Comparison of ENCODE assay signal across 19 cellular contexts in the genomic region with DNA sequence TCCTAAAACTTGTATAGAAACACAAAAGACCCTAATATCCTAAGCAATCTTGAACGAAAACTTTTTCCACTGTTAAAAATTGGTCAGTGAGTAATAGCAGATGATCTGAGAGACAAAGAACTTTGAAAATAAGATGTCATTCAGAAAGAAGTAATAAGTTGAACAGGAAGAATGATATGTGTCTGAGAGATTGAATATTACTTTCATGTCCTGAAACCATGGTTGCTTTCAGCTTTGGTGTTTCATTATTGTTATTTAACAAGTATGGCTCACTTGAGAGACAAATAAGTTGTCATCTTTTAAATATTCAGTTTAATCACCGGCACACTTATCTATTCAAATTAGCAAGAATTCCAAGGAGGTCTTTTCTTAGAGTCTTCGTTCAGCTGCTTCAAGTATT. TPM values are rescaled to one million over a fixed set of nuclear protein-coding genes. Genes with fewer than 3 reads are reported as not detected.
A peak's percentile ranks its signal among the peaks of the same experiment; 100 is the strongest.
DNase-seq lines count a peak whose midpoint lies in the region; ATAC-seq and TF ChIP-seq lines count a peak whose summit lies in the region.
"Had no signal": no experiment of that assay in that cellular context is flagged by ENCODE, and none has a peak within 500 bp of the region (broad histone marks: within the 10 kb centered on the region; RNA-seq: fewer than 3 reads in every experiment).

No MANE protein-coding gene starts in this region.

- RAD21 ChIA-PET in HCT116 (lab: Charles Lee; ENCODE audit: low non-redundant PET in 1 of 2, low total read pairs in 2 of 2, uncharacterized antibody in 2 of 2, unreplicated experiment in 2 of 2): no interaction called here

- no peaks in the 10 kb centered on the region for H3K9me2 ChIP-seq in HCT116 (ENCODE audit: insufficient read depth)

- H4K20me1 ChIP-seq in HCT116 (ENCODE audit: insufficient read depth): no peaks in the 10 kb centered on the region

- peak overlapping the region; percentile 54 for H3K4me2 ChIP-seq in HCT116 (ENCODE audit: low read length)
- H3K4me2 ChIP-seq: PC-9 had no signal

- no peak overlapping the region for H2AFZ ChIP-seq in HCT116 (ENCODE audit: low read depth, low read length, poor library complexity, severe bottlenecking)
- H2AFZ ChIP-seq: PC-9 had no signal

- no peak for DNase-seq in activated T-cell treated with anti-CD3 and anti-CD28 coated beads, Interleukin-2, amount 50 U/mL, for 4 hours
- no peak for DNase-seq in activated T-cell treated with anti-CD3 and anti-CD28 coated beads, Interleukin-2, amount 50 U/mL, for 1 hour
- DNase-seq in HCT116 (ENCODE audit: low read depth, low spot score): no peak
- DNase-seq in stimulated activated naive CD8-positive, alpha-beta T cell treated with anti-CD3 and anti-CD28 coated beads, Interleukin-15, Interleukin-2, amounts not matched to agents 100 U/mL and 50 U/mL, for 24 hours: no peak
- DNase-seq in thyroid gland: no peak
- no peak for DNase-seq in midbrain (lab: John Stamatoyannopoulos, UW)
- no peak for DNase-seq in head of caudate nucleus
- DNase-seq: DND-41; effector memory CD4-positive, alpha-beta T cell; esophagus squamous epithelium; KBM-7; NCI-H1694 treated with DMSO at 0.1 percent for 48 hours; NCI-H82; sigmoid colon; testis had no signal

- peaks cover 54% of the 10 kb centered on the region for H3K79me2 ChIP-seq in HCT116 (ENCODE audit: insufficient read depth, low read length)

- peak overlapping the region; percentile 60 for H3K9ac ChIP-seq in HCT116 (ENCODE audit: low read length)

- H3K27ac Mint-ChIP-seq in activated naive CD8-positive, alpha-beta T cell: peak overlapping the region; percentile 95
- H3K27ac Mint-ChIP-seq: nephron had no signal

- TF ChIP-seq RAD21 in HCT116 (IDR thresholded peaks at IDR 0.05; ENCODE audit: low read depth): no peak

- H3K27ac ChIP-seq in HCT116 (ENCODE audit: low read depth, low read length): peak overlapping the region; percentile 99
- H3K27ac ChIP-seq in thyroid gland: no peak overlapping the region
- H3K27ac ChIP-seq: esophagus squamous epithelium, gastroesophageal sphincter, sigmoid colon, testis had no signal

- no peaks in the 10 kb centered on the region for H3K27me3 Mint-ChIP-seq in activated T-cell treated with anti-CD3 and anti-CD28 coated beads, Interleukin-2, amount 50 U/mL, for 4 hours (ENCODE audit: low read depth)
- H3K27me3 Mint-ChIP-seq in activated naive CD8-positive, alpha-beta T cell: no peaks in the 10 kb centered on the region

- peak overlapping the region; percentile 55 for H3K4me3 Mint-ChIP-seq in activated T-cell treated with anti-CD3 and anti-CD28 coated beads, Interleukin-2, amount 50 U/mL, for 4 hours
- H3K4me3 Mint-ChIP-seq in activated naive CD8-positive, alpha-beta T cell: peak overlapping the region; percentile 71
- H3K4me3 Mint-ChIP-seq: nephron had no signal

- H3K27me3 ChIP-seq in HCT116 (ENCODE audit: insufficient read depth, low read length) (no peaks in the 10 kb centered on the region), thyroid gland (no peaks in the 10 kb centered on the region)
- H3K27me3 ChIP-seq: esophagus squamous epithelium, gastroesophageal sphincter, sigmoid colon, testis had no signal

- TF ChIP-seq CTCF in HCT116 (IDR thresholded peaks at IDR 0.05 in 2 of 3, conservative IDR thresholded peaks at IDR 0.05 in 1 of 3; ENCODE audit: borderline replicate concordance in 1 of 3, insufficient read depth in 1 of 3, low read depth in 2 of 3, low read length in 2 of 3) (no peak), thyroid gland (IDR thresholded peaks at IDR 0.05) (no peak)

- H3K9me3 ChIP-seq in HCT116 (ENCODE audit: control insufficient read depth in 1 of 2, insufficient read depth in 1 of 2, low read depth in 1 of 2, low read length in 2 of 2) (no peaks in the 10 kb centered on the region), thyroid gland (no peaks in the 10 kb centered on the region)
- H3K9me3 ChIP-seq: esophagus squamous epithelium, gastroesophageal sphincter, sigmoid colon, testis had no signal

- TF ChIP-seq POLR2A in HCT116 (IDR thresholded peaks at IDR 0.05; ENCODE audit: borderline replicate concordance, extremely low read depth, insufficient read depth, insufficient read length): no peak
- no peak for TF ChIP-seq POLR2A in thyroid gland (IDR thresholded peaks at IDR 0.05)

- H3K4me1 Mint-ChIP-seq in activated T-cell treated with anti-CD3 and anti-CD28 coated beads, Interleukin-2, amount 50 U/mL, for 4 hours (ENCODE audit: low read depth): peaks cover 85% of the 10 kb centered on the region
- H3K4me1 Mint-ChIP-seq in activated naive CD8-positive, alpha-beta T cell (ENCODE audit: low read depth): peaks cover 93% of the 10 kb centered on the region

- POLR2A ChIA-PET in HCT116 (lab: Charles Lee): interaction anchor here (0.9 to 1.5 kb wide), 4 partner anchors 9 to 418 kb away, joined by 3 to 13 read pairs (median 3); a partner anchor contains a TSS

- H3K36me3 ChIP-seq in HCT116 (ENCODE audit: control insufficient read depth in 1 of 2, insufficient read depth in 2 of 2, low read length in 2 of 2) (peaks cover 0 to 14% of the 10 kb centered on the region in 2 experiments; a peak in 1 of 4 replicates), thyroid gland (no peaks in the 10 kb centered on the region)
- H3K36me3 ChIP-seq: esophagus squamous epithelium, gastroesophageal sphincter, sigmoid colon had no signal

- H3K9me3 Mint-ChIP-seq in activated T-cell treated with anti-CD3 and anti-CD28 coated beads, Interleukin-2, amount 50 U/mL, for 4 hours: no peaks in the 10 kb centered on the region
- H3K9me3 Mint-ChIP-seq in activated naive CD8-positive, alpha-beta T cell (ENCODE audit: low read depth): peaks cover 3% of the 10 kb centered on the region
- H3K9me3 Mint-ChIP-seq: nephron had no signal

- 87 to 94% methylated on average over 3 of the region's 3 CpGs for whole genome bisulfite sequencing in thyroid gland, 2 donors

- CTCF ChIA-PET in HCT116 (lab: Charles Lee): no interaction called here

- peaks cover 35% of the 10 kb centered on the region for H3K36me3 Mint-ChIP-seq in activated T-cell treated with anti-CD3 and anti-CD28 coated beads, Interleukin-2, amount 50 U/mL, for 4 hours (ENCODE audit: insufficient read depth)
- H3K36me3 Mint-ChIP-seq in activated naive CD8-positive, alpha-beta T cell: peaks cover 34% of the 10 kb centered on the region

- BruUV-seq in HCT116 (replicated peaks; lab: Mats Ljungman, UMichigan): TSS peak; percentile 89

- intact Hi-C loops in HCT116 (cut with micrococcal nuclease) (loop anchor here (5.0 kb wide), 2 partner anchors 92 to 192 kb away; no protein-coding TSS in a partner anchor), thyroid gland (cut with DNase I) (no loop called here), head of caudate nucleus (cut with DNase I) (no loop called here)

- ATAC-seq in activated T-cell treated with anti-CD3 and anti-CD28 coated beads, Interleukin-2, amount 50 U/mL, for 4 hours: peak; percentile 47 to 55
- ATAC-seq in HCT116: no peak
- ATAC-seq in stimulated activated naive CD8-positive, alpha-beta T cell treated with anti-CD3 and anti-CD28 coated beads, Interleukin-15, Interleukin-2, amounts not matched to agents 100 U/mL and 50 U/mL, for 24 hours: peak; percentile 31
- ATAC-seq: gastroesophageal sphincter had no signal

- H3K4me1 ChIP-seq in HCT116 (ENCODE audit: control insufficient read depth in 1 of 2, insufficient read depth in 2 of 2, low read length in 2 of 2): peaks cover 53 to 80% of the 10 kb centered on the region in 2 experiments
- peaks cover 10 to 15% of the 10 kb centered on the region in 2 donors for H3K4me1 ChIP-seq in thyroid gland
- H3K4me1 ChIP-seq: gastroesophageal sphincter, testis had no signal

- no peak overlapping the region for H3K4me3 ChIP-seq in HCT116 (replicated peaks in 1 of 2; ENCODE audit: low read depth in 1 of 2, low read length in 2 of 2)
- no peak overlapping the region for H3K4me3 ChIP-seq in thyroid gland (replicated peaks in 1 of 3)
- H3K4me3 ChIP-seq: esophagus squamous epithelium, gastroesophageal sphincter, PC-9, sigmoid colon, testis had no signal

TF ChIP-seq in HCT116, 20 proteins besides CTCF, POLR2A, EP300 and RAD21 (continues in another document):
- TF ChIP-seq CEBPB (IDR thresholded peaks at IDR 0.05; ENCODE audit: low read depth) (no peak), SIN3A (IDR thresholded peaks at IDR 0.05; ENCODE audit: low read depth) (no peak), EZH2phosphoT487 (IDR thresholded peaks at IDR 0.05; ENCODE audit: borderline replicate concordance) (no peak), ELF1 (IDR thresholded peaks at IDR 0.05; ENCODE audit: borderline replicate concordance, low read depth) (no peak), SRF (IDR thresholded peaks at IDR 0.05; ENCODE audit: low read depth) (no peak)
- TF ChIP-seq, protein P1, sequence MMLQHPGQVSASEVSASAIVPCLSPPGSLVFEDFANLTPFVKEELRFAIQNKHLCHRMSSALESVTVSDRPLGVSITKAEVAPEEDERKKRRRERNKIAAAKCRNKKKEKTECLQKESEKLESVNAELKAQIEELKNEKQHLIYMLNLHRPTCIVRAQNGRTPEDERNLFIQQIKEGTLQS (IDR thresholded peaks at IDR 0.05): no peak
- TF ChIP-seq, protein P2, sequence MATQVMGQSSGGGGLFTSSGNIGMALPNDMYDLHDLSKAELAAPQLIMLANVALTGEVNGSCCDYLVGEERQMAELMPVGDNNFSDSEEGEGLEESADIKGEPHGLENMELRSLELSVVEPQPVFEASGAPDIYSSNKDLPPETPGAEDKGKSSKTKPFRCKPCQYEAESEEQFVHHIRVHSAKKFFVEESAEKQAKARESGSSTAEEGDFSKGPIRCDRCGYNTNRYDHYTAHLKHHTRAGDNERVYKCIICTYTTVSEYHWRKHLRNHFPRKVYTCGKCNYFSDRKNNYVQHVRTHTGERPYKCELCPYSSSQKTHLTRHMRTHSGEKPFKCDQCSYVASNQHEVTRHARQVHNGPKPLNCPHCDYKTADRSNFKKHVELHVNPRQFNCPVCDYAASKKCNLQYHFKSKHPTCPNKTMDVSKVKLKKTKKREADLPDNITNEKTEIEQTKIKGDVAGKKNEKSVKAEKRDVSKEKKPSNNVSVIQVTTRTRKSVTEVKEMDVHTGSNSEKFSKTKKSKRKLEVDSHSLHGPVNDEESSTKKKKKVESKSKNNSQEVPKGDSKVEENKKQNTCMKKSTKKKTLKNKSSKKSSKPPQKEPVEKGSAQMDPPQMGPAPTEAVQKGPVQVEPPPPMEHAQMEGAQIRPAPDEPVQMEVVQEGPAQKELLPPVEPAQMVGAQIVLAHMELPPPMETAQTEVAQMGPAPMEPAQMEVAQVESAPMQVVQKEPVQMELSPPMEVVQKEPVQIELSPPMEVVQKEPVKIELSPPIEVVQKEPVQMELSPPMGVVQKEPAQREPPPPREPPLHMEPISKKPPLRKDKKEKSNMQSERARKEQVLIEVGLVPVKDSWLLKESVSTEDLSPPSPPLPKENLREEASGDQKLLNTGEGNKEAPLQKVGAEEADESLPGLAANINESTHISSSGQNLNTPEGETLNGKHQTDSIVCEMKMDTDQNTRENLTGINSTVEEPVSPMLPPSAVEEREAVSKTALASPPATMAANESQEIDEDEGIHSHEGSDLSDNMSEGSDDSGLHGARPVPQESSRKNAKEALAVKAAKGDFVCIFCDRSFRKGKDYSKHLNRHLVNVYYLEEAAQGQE (IDR thresholded peaks at IDR 0.05; ENCODE audit: low read depth): no peak

RNA-seq across cellular contexts. Expression of a gene that starts 11.4 kb away (rescaled TPM):
- 10 to 100 TPM; 14.6 to 17.4 (median 15.0) TPM for total RNA-seq in activated T-cell treated with anti-CD3 and anti-CD28 coated beads, Interleukin-2, amount 50 U/mL, for 4 hours
- total RNA-seq in HCT116 (2021; ENCODE audit: unreplicated experiment) (135 TPM), thyroid gland (10 to 100 TPM; 26.7 to 35.6 (median 33.8) TPM)
- polyA plus RNA-seq in HCT116 (2012): 16.6 and 32.8 TPM in 2 replicates
